Comparison of ENCODE assay signal across 1 cellular context in genomic region chr12:53675701-53676607, GRCh38.
TF ChIP-seq lines count a peak whose summit lies in the region.

Gene ATP5MC2, minus strand, starts transcription at chr12:53676083. Its CDS starts 3,469 bp downstream, at chr12:53672614.

TF ChIP-seq in HepG2, 621 proteins besides CTCF, POLR2A, EP300 and RAD21 (continued from another document and continues in another):
- TF ChIP-seq, protein P1, sequence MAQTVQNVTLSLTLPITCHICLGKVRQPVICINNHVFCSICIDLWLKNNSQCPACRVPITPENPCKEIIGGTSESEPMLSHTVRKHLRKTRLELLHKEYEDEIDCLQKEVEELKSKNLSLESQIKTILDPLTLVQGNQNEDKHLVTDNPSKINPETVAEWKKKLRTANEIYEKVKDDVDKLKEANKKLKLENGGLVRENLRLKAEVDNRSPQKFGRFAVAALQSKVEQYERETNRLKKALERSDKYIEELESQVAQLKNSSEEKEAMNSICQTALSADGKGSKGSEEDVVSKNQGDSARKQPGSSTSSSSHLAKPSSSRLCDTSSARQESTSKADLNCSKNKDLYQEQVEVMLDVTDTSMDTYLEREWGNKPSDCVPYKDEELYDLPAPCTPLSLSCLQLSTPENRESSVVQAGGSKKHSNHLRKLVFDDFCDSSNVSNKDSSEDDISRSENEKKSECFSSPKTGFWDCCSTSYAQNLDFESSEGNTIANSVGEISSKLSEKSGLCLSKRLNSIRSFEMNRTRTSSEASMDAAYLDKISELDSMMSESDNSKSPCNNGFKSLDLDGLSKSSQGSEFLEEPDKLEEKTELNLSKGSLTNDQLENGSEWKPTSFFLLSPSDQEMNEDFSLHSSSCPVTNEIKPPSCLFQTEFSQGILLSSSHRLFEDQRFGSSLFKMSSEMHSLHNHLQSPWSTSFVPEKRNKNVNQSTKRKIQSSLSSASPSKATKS (CRISPR knock-in tag; IDR thresholded peaks at IDR 0.05) = 0 out of 2 replicates have a peak, but pooled peaks have one; percentile 41
- peak; percentile 39; the same call in 1 of the 2 replicates for TF ChIP-seq ZMYM3 (CRISPR knock-in tag; IDR thresholded peaks at IDR 0.05)
- peak; percentile 30; the same call in 1 of the 2 replicates for TF ChIP-seq ZNF704 (CRISPR knock-in tag; IDR thresholded peaks at IDR 0.05; ENCODE audit: borderline replicate concordance)
- peak; percentile 94 for TF ChIP-seq BORCS8-MEF2B (CRISPR knock-in tag; IDR thresholded peaks at IDR 0.05)
- TF ChIP-seq MXD4 (CRISPR knock-in tag; IDR thresholded peaks at IDR 0.05) = peak; percentile 63
- TF ChIP-seq TFE3 (CRISPR knock-in tag; IDR thresholded peaks at IDR 0.05) = peak; percentile 38; the same call in 1 of the 2 replicates
- TF ChIP-seq ZNF510 (CRISPR knock-in tag; IDR thresholded peaks at IDR 0.05; ENCODE audit: low read depth) = peak; percentile 87; the same call in 1 of the 2 replicates
- no peak for TF ChIP-seq MAFG (CRISPR knock-in tag; IDR thresholded peaks at IDR 0.05)
- TF ChIP-seq FOXK1 (CRISPR knock-in tag; IDR thresholded peaks at IDR 0.05; ENCODE audit: borderline replicate concordance, low read depth) = peak; percentile 69; the same call in 1 of the 2 replicates
- no peak for TF ChIP-seq FOXM1 (CRISPR knock-in tag; IDR thresholded peaks at IDR 0.05)
- peak; percentile 66 for TF ChIP-seq SRSF1 (optimal IDR thresholded peaks at IDR 0.05; ENCODE audit: low read depth, low read length)
- TF ChIP-seq ELF4 (CRISPR knock-in tag; IDR thresholded peaks at IDR 0.05; ENCODE audit: borderline replicate concordance) = peak; percentile 74; the same call in 1 of the 2 replicates
- TF ChIP-seq TEAD3 (CRISPR knock-in tag; optimal IDR thresholded peaks at IDR 0.05; ENCODE audit: borderline replicate concordance) = peak; percentile 87
- peak; percentile 38; the same call in 1 of the 2 replicates for TF ChIP-seq NR2F2 (IDR thresholded peaks at IDR 0.05; ENCODE audit: borderline replicate concordance, low read depth)
- TF ChIP-seq, protein P2, sequence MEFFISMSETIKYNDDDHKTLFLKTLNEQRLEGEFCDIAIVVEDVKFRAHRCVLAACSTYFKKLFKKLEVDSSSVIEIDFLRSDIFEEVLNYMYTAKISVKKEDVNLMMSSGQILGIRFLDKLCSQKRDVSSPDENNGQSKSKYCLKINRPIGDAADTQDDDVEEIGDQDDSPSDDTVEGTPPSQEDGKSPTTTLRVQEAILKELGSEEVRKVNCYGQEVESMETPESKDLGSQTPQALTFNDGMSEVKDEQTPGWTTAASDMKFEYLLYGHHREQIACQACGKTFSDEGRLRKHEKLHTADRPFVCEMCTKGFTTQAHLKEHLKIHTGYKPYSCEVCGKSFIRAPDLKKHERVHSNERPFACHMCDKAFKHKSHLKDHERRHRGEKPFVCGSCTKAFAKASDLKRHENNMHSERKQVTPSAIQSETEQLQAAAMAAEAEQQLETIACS (CRISPR knock-in tag; IDR thresholded peaks at IDR 0.05) = peak; percentile 50; the same call in 1 of the 2 replicates
- TF ChIP-seq, protein P3, sequence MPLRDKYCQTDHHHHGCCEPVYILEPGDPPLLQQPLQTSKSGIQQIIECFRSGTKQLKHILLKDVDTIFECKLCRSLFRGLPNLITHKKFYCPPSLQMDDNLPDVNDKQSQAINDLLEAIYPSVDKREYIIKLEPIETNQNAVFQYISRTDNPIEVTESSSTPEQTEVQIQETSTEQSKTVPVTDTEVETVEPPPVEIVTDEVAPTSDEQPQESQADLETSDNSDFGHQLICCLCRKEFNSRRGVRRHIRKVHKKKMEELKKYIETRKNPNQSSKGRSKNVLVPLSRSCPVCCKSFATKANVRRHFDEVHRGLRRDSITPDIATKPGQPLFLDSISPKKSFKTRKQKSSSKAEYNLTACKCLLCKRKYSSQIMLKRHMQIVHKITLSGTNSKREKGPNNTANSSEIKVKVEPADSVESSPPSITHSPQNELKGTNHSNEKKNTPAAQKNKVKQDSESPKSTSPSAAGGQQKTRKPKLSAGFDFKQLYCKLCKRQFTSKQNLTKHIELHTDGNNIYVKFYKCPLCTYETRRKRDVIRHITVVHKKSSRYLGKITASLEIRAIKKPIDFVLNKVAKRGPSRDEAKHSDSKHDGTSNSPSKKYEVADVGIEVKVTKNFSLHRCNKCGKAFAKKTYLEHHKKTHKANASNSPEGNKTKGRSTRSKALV (CRISPR knock-in tag; IDR thresholded peaks at IDR 0.05) = peak; percentile 71; the same call in 1 of the 2 replicates
- TF ChIP-seq SIN3B (IDR thresholded peaks at IDR 0.05; ENCODE audit: low read length) = no peak
- peak; percentile 96 for TF ChIP-seq SALL1 (CRISPR knock-in tag; IDR thresholded peaks at IDR 0.05)
- TF ChIP-seq, protein P4, sequence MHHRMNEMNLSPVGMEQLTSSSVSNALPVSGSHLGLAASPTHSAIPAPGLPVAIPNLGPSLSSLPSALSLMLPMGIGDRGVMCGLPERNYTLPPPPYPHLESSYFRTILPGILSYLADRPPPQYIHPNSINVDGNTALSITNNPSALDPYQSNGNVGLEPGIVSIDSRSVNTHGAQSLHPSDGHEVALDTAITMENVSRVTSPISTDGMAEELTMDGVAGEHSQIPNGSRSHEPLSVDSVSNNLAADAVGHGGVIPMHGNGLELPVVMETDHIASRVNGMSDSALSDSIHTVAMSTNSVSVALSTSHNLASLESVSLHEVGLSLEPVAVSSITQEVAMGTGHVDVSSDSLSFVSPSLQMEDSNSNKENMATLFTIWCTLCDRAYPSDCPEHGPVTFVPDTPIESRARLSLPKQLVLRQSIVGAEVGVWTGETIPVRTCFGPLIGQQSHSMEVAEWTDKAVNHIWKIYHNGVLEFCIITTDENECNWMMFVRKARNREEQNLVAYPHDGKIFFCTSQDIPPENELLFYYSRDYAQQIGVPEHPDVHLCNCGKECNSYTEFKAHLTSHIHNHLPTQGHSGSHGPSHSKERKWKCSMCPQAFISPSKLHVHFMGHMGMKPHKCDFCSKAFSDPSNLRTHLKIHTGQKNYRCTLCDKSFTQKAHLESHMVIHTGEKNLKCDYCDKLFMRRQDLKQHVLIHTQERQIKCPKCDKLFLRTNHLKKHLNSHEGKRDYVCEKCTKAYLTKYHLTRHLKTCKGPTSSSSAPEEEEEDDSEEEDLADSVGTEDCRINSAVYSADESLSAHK (CRISPR knock-in tag; IDR thresholded peaks at IDR 0.05; ENCODE audit: borderline replicate concordance) = no peak
- TF ChIP-seq, protein P5, sequence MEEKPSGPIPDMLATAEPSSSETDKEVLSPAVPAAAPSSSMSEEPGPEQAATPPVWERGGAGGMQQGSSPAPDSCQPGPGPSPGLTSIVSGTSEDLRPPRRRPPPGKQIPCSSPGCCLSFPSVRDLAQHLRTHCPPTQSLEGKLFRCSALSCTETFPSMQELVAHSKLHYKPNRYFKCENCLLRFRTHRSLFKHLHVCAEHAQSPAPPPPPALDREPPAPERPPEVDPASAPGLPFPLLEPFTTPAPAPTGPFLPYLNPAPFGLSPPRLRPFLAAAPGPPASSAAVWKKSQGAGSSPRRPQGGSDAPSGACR (CRISPR knock-in tag; IDR thresholded peaks at IDR 0.05) = no peak; the same call in none of the 2 replicates
- peak; percentile 85 for TF ChIP-seq ARID4A (CRISPR knock-in tag; IDR thresholded peaks at IDR 0.05; ENCODE audit: borderline replicate concordance)
- TF ChIP-seq, protein P6, sequence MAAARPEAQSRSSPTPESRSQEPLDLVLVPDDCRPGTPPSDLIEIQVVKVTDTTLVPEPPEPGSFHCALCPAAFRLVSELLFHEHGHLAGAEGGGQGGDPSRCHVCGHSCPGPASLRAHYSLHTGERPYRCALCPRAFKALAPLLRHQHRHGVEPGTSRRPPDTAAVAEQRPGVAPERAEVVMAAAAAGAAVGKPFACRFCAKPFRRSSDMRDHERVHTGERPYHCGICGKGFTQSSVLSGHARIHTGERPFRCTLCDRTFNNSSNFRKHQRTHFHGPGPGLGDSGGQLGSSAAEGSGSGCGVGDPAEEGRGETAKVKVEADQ (CRISPR knock-in tag; IDR thresholded peaks at IDR 0.05; ENCODE audit: borderline replicate concordance) = peak; percentile 93; the same call in 1 of the 2 replicates
- TF ChIP-seq MZF1 (CRISPR knock-in tag; IDR thresholded peaks at IDR 0.05; ENCODE audit: borderline replicate concordance) = 0 out of 2 replicates have a peak, but pooled peaks have one; percentile 68
- TF ChIP-seq, protein P7, sequence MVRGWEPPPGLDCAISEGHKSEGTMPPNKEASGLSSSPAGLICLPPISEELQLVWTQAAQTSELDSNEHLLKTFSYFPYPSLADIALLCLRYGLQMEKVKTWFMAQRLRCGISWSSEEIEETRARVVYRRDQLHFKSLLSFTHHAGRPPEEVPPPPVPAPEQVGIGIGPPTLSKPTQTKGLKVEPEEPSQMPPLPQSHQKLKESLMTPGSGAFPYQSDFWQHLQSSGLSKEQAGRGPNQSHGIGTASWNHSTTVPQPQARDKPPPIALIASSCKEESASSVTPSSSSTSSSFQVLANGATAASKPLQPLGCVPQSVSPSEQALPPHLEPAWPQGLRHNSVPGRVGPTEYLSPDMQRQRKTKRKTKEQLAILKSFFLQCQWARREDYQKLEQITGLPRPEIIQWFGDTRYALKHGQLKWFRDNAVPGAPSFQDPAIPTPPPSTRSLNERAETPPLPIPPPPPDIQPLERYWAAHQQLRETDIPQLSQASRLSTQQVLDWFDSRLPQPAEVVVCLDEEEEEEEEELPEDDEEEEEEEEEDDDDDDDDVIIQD (CRISPR knock-in tag; IDR thresholded peaks at IDR 0.05; ENCODE audit: low read depth) = peak; percentile 89
- TF ChIP-seq SMARCE1 (IDR thresholded peaks at IDR 0.05; ENCODE audit: borderline replicate concordance) = no peak
- peak; percentile 91; the same call in 1 of the 2 replicates for TF ChIP-seq CBX5 (CRISPR knock-in tag; IDR thresholded peaks at IDR 0.05; ENCODE audit: borderline replicate concordance)
- TF ChIP-seq RXRA (CRISPR knock-in tag; IDR thresholded peaks at IDR 0.05) = peak; percentile 84
- no peak for TF ChIP-seq NFIC (IDR thresholded peaks at IDR 0.05; ENCODE audit: low read length)
- TF ChIP-seq ZNF230 (CRISPR knock-in tag; IDR thresholded peaks at IDR 0.05) = peak; percentile 97
